In genomic region chr17:32763855-32764439, GRCh38 we compare ENCODE assay signal across 19 cellular contexts.
"Had no signal": no experiment of that assay in that cellular context is flagged by ENCODE, and none has a peak within 500 bp of the region (broad histone marks: within the 10 kb centered on the region; RNA-seq: fewer than 3 reads in every experiment).

No MANE protein-coding gene starts in this region.

- H3K27me3 Mint-ChIP-seq: activated naive CD8-positive, alpha-beta T cell treated with anti-CD3 and anti-CD28 coated beads, Interleukin-2, amount 50 U/mL, for 24 hours; naive thymus-derived CD8-positive, alpha-beta T cell had no signal

- ATAC-seq: activated CD8-positive, alpha-beta T cell treated with anti-CD3 and anti-CD28 coated beads, Interleukin-2, amount 10 ng/mL, durations not matched to agents 7 days and 5 days; activated naive CD8-positive, alpha-beta T cell treated with anti-CD3 and anti-CD28 coated beads, Interleukin-2, amount 50 U/mL, for 24 hours; activated T-cell treated with anti-CD3 and anti-CD28 coated beads, Interleukin-2, amount 50 U/mL, for 4 hours; naive thymus-derived CD8-positive, alpha-beta T cell; sciatic nerve; stimulated activated effector memory CD8-positive, alpha-beta T cell treated with anti-CD3 and anti-CD28 coated beads, Interleukin-12 subunit alpha, Interleukin-12 subunit beta, amount 100 ng/mL, for 72 hours had no signal

- H3K4me1 Mint-ChIP-seq: brain had no signal

- H3K4me1 ChIP-seq: parathyroid adenoma, vagina had no signal

- H3K9me3 Mint-ChIP-seq: activated CD4-positive, alpha-beta T cell treated with anti-CD3 and anti-CD28 coated beads, Interleukin-2, amount 10 ng/mL, durations not matched to agents 24 days and 14 days; activated naive CD4-positive, alpha-beta T cell treated with anti-CD3 and anti-CD28 coated beads for 36 hours; activated naive CD8-positive, alpha-beta T cell treated with anti-CD3 and anti-CD28 coated beads, Interleukin-2, amount 50 U/mL, for 24 hours; activated T-cell treated with anti-CD3 and anti-CD28 coated beads, Interleukin-2, amount 50 U/mL, for 4 hours; brain; naive thymus-derived CD8-positive, alpha-beta T cell; stimulated activated effector memory CD8-positive, alpha-beta T cell treated with anti-CD3 and anti-CD28 coated beads, Interleukin-12 subunit alpha, Interleukin-12 subunit beta, amount 100 ng/mL, for 72 hours had no signal

- DNase-seq: activated CD4-positive, alpha-beta T cell treated with anti-CD3 and anti-CD28 coated beads, Interleukin-2, amount 10 ng/mL, durations not matched to agents 24 days and 14 days; activated CD8-positive, alpha-beta T cell treated with anti-CD3 and anti-CD28 coated beads, Interleukin-2, amount 10 ng/mL, durations not matched to agents 7 days and 5 days; activated naive CD4-positive, alpha-beta T cell treated with anti-CD3 and anti-CD28 coated beads for 36 hours; activated naive CD8-positive, alpha-beta T cell treated with anti-CD3 and anti-CD28 coated beads, Interleukin-2, amount 50 U/mL, for 24 hours; activated T-cell treated with anti-CD3 and anti-CD28 coated beads, Interleukin-2, amount 50 U/mL, for 4 hours; anterior cingulate cortex; caudate nucleus; dorsolateral prefrontal cortex; foreskin fibroblast; naive thymus-derived CD8-positive, alpha-beta T cell; stimulated activated CD4-positive, alpha-beta T cell treated with anti-CD3 and anti-CD28 coated beads, Interleukin-4, amount 100 ng/mL, for 24 hours; stomach; trophoblast cell had no signal

- H3K4me3 ChIP-seq: dorsolateral prefrontal cortex, smooth muscle cell, stomach, vagina had no signal

- H3K27ac Mint-ChIP-seq: activated CD4-positive, alpha-beta T cell treated with anti-CD3 and anti-CD28 coated beads, Interleukin-2, amount 10 ng/mL, durations not matched to agents 24 days and 14 days; activated CD8-positive, alpha-beta T cell treated with anti-CD3 and anti-CD28 coated beads, Interleukin-2, amount 10 ng/mL, durations not matched to agents 7 days and 5 days; activated naive CD4-positive, alpha-beta T cell treated with anti-CD3 and anti-CD28 coated beads for 36 hours; activated naive CD8-positive, alpha-beta T cell treated with anti-CD3 and anti-CD28 coated beads, Interleukin-2, amount 50 U/mL, for 24 hours; stimulated activated effector memory CD8-positive, alpha-beta T cell treated with anti-CD3 and anti-CD28 coated beads, Interleukin-12 subunit alpha, Interleukin-12 subunit beta, amount 100 ng/mL, for 72 hours had no signal

- H3K4me3 Mint-ChIP-seq: activated CD4-positive, alpha-beta T cell treated with anti-CD3 and anti-CD28 coated beads, Interleukin-2, amount 10 ng/mL, durations not matched to agents 24 days and 14 days; activated CD8-positive, alpha-beta T cell treated with anti-CD3 and anti-CD28 coated beads, Interleukin-2, amount 10 ng/mL, durations not matched to agents 7 days and 5 days; activated naive CD4-positive, alpha-beta T cell treated with anti-CD3 and anti-CD28 coated beads for 36 hours; activated naive CD8-positive, alpha-beta T cell treated with anti-CD3 and anti-CD28 coated beads, Interleukin-2, amount 50 U/mL, for 24 hours; activated T-cell treated with anti-CD3 and anti-CD28 coated beads, Interleukin-2, amount 50 U/mL, for 4 hours; brain; naive thymus-derived CD8-positive, alpha-beta T cell; stimulated activated effector memory CD8-positive, alpha-beta T cell treated with anti-CD3 and anti-CD28 coated beads, Interleukin-12 subunit alpha, Interleukin-12 subunit beta, amount 100 ng/mL, for 72 hours had no signal

- H3K9me3 ChIP-seq: stomach, vagina had no signal
